ENCODE assay signal across 17 cellular contexts in genomic region chr7:93941956-93942355, GRCh38. TPM values are rescaled to one million over a fixed set of nuclear protein-coding genes. Genes with fewer than 3 reads are reported as not detected.
A peak's percentile ranks its signal among the peaks of the same experiment; 100 is the strongest.
DNase-seq lines count a peak whose midpoint lies in the region; ATAC-seq and TF ChIP-seq lines count a peak whose summit lies in the region.
"Had no signal": no experiment of that assay in that cellular context is flagged by ENCODE, and none has a peak within 500 bp of the region (broad histone marks: within the 10 kb centered on the region; RNA-seq: fewer than 3 reads in every experiment).

No MANE protein-coding gene starts in this region.

- DNase-seq in HCEC 1CT, result peak; percentile 72
- DNase-seq in astrocyte of the spinal cord (ENCODE audit: low read depth, low spot score), result peak; percentile 32
- DNase-seq in fibroblast of villous mesenchyme (ENCODE audit: low read depth), result peak; percentile 87
- no peak for DNase-seq in NCI-H1105 (lab: John Stamatoyannopoulos, UW)
- DNase-seq in DMS153 treated with DMSO at 0.1 percent for 48 hours (lab: John Stamatoyannopoulos, UW; ENCODE audit: unreplicated experiment), result no peak
- DNase-seq: BE2C; CD4-positive, alpha-beta T cell; DMS79 treated with DMSO at 0.1 percent for 48 hours; GF-D8; MM.1S; NCI-H1105 treated with DMSO at 0.1 percent for 48 hours; NCI-H1930; NCI-H774; RPMI8226; SIG-M5 had no signal

- H3K4me3 ChIP-seq in astrocyte of the spinal cord (ENCODE audit: low read depth, low read length), result no peak overlapping the region
- H3K4me3 ChIP-seq in fibroblast of villous mesenchyme (ENCODE audit: low read depth, low read length), result no peak overlapping the region

- ATAC-seq in SK-N-SH treated with all-trans-retinoic acid at 6 μM for 48 hours, result no peak
- no peak for ATAC-seq in HG03196 (IDR thresholded peaks at IDR 0.05; ENCODE audit: unreplicated experiment)

- TF ChIP-seq CTCF in astrocyte of the spinal cord (IDR thresholded peaks at IDR 0.05; ENCODE audit: low read depth, low read length) (no peak), fibroblast of villous mesenchyme (IDR thresholded peaks at IDR 0.05; ENCODE audit: insufficient read depth, low read depth, low read length) (no peak)

- in situ Hi-C loops in astrocyte of the spinal cord (cut with HindIII; ENCODE audit: low sequenced_read_pairs), result no loop called here

TF ChIP-seq in SK-N-SH treated with all-trans-retinoic acid at 6 μM for 48 hours, 23 proteins besides CTCF, POLR2A, EP300 and RAD21:
- TF ChIP-seq POU6F1 (CRISPR knock-in tag; IDR thresholded peaks at IDR 0.05; ENCODE audit: borderline replicate concordance, low read depth) (no peak), ISL1 (CRISPR knock-in tag; IDR thresholded peaks at IDR 0.05) (no peak), GLIS3 (CRISPR knock-in tag; IDR thresholded peaks at IDR 0.05) (no peak), ZFP30 (CRISPR knock-in tag; IDR thresholded peaks at IDR 0.05) (no peak), CSDC2 (CRISPR knock-in tag; IDR thresholded peaks at IDR 0.05) (no peak), ZFP3 (CRISPR knock-in tag; IDR thresholded peaks at IDR 0.05) (no peak), OSR1 (CRISPR knock-in tag; IDR thresholded peaks at IDR 0.05) (no peak), CSRNP3 (CRISPR knock-in tag; IDR thresholded peaks at IDR 0.05) (no peak), PATZ1 (CRISPR knock-in tag; IDR thresholded peaks at IDR 0.05; ENCODE audit: borderline replicate concordance) (no peak), ARNTL (CRISPR knock-in tag; IDR thresholded peaks at IDR 0.05; ENCODE audit: borderline replicate concordance, low read depth) (no peak), TCF4 (CRISPR knock-in tag; IDR thresholded peaks at IDR 0.05; ENCODE audit: borderline replicate concordance) (no peak), ZC3H10 (CRISPR knock-in tag; IDR thresholded peaks at IDR 0.05) (no peak), ESRRG (CRISPR knock-in tag; IDR thresholded peaks at IDR 0.05) (no peak), TOX (CRISPR knock-in tag; IDR thresholded peaks at IDR 0.05; ENCODE audit: borderline replicate concordance) (no peak)

RNA-seq across cellular contexts. Expression of gene GNG11, which starts 20.4 kb away (rescaled TPM):
- 67.4 and 83.1 TPM in 2 replicates for total RNA-seq in fibroblast of villous mesenchyme
- total RNA-seq: CD4-positive, alpha-beta T cell had no signal

RNA-seq across cellular contexts. Expression of gene GNGT1, which starts 35.6 kb away (rescaled TPM):
- not detected in 2 replicates for total RNA-seq in fibroblast of villous mesenchyme
- total RNA-seq: CD4-positive, alpha-beta T cell had no signal

RNA-seq across cellular contexts. Expression of gene TFPI2, which starts 51.4 kb away (rescaled TPM):
- total RNA-seq in fibroblast of villous mesenchyme, result 140 and 218 TPM in 2 replicates
- total RNA-seq: CD4-positive, alpha-beta T cell had no signal

Comparison
In these comparisons a context has a peak if more than half of its experiments do, and no peak if none do; other contexts are left out.
1. DNase-seq: peak in HCEC 1CT (single experiment), astrocyte of the spinal cord (single experiment) and fibroblast of villous mesenchyme (single experiment); none in NCI-H1105 (single experiment) and DMS153 treated with DMSO at 0.1 percent for 48 hours (single experiment).